Comparison of ENCODE assay signal across 1 cellular context in the genomic region with DNA sequence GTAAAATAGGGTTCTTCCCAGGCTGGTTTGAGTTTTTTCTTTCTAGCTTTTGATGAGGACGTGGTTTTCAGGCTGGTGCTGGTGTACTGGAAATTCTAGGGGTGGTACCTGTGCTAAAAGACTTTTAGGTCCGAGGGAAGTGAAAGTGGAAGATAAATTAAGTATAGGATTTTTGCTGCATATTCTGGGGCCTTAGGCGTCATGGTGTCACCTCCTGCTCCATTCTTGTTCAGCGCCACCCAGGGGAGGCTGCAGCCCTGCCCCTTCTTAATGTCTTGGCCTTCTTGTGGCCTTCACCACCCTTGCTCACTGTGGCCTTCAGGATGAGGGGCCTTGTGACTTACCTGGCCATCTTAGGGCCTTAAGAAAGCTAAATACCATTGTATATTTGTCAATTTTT.
A peak's percentile ranks its signal among the peaks of the same experiment; 100 is the strongest.
TF ChIP-seq lines count a peak whose summit lies in the region.

No MANE protein-coding gene starts in this region.

TF ChIP-seq in K562, 482 proteins besides CTCF, POLR2A, EP300 and RAD21:
- TF ChIP-seq, protein P1, sequence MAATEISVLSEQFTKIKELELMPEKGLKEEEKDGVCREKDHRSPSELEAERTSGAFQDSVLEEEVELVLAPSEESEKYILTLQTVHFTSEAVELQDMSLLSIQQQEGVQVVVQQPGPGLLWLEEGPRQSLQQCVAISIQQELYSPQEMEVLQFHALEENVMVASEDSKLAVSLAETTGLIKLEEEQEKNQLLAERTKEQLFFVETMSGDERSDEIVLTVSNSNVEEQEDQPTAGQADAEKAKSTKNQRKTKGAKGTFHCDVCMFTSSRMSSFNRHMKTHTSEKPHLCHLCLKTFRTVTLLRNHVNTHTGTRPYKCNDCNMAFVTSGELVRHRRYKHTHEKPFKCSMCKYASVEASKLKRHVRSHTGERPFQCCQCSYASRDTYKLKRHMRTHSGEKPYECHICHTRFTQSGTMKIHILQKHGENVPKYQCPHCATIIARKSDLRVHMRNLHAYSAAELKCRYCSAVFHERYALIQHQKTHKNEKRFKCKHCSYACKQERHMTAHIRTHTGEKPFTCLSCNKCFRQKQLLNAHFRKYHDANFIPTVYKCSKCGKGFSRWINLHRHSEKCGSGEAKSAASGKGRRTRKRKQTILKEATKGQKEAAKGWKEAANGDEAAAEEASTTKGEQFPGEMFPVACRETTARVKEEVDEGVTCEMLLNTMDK (IDR thresholded peaks at IDR 0.05; ENCODE audit: borderline replicate concordance, insufficient read depth, low read depth, low read length, poor library complexity, severe bottlenecking), result peak; percentile 13
- no peak for TF ChIP-seq MBD1 (CRISPR knock-in tag; IDR thresholded peaks at IDR 0.05)
